ENCODE assay signal across 23 cellular contexts in the genomic region with DNA sequence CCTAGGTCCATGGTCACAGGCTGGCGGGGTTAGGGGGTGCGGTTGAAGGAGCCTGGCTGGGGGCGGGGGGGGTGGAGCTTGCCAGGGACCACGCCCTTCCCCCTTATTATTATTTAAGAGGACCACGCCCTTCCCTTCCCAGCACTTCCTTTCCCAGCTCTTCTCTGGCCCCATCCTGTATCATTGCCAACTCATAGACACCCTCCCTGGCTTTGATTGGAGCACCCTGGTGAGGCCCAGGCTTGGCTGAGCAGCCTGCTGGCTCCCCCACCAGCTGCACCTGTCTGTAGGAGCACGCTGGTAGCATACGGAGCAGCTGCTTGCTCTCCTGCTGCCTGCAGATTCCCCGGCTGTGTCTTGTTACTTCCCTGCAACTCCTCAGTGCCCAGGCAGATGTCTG.
DNase-seq lines count a peak whose midpoint lies in the region; ATAC-seq, FAIRE-seq and TF ChIP-seq lines count a peak whose summit lies in the region.
"Had no signal": no experiment of that assay in that cellular context is flagged by ENCODE, and none has a peak within 500 bp of the region (broad histone marks: within the 10 kb centered on the region; RNA-seq: fewer than 3 reads in every experiment).

No MANE protein-coding gene starts in this region.

- WGBS in esophagus muscularis mucosa, result 67% methylated on average over 7 of the region's 8 CpGs
- 47 to 65% methylated on average over 7 to 8 of the region's 8 CpGs for WGBS in lower leg skin, 2 donors

- no peak for TF ChIP-seq EP300 in esophagus muscularis mucosa (IDR thresholded peaks at IDR 0.05)

- H3K9ac ChIP-seq in kidney (ENCODE audit: low read length in 2 of 2), result no peak overlapping the region

- TF ChIP-seq POLR2A in esophagus muscularis mucosa (IDR thresholded peaks at IDR 0.05; ENCODE audit: low read depth) (no peak), lower leg skin (IDR thresholded peaks at IDR 0.05) (no peak)

- no peaks in the 10 kb centered on the region for H3K4me1 ChIP-seq in esophagus muscularis mucosa
- no peaks in the 10 kb centered on the region for H3K4me1 ChIP-seq in kidney (ENCODE audit: control insufficient read depth in 1 of 2, insufficient read depth in 1 of 2, low read depth in 1 of 2, low read length in 2 of 2)
- H3K4me1 ChIP-seq: gastrocnemius medialis, SJSA1 had no signal

- DNase-seq in Daoy (ENCODE audit: low read depth), result peak; percentile 34
- DNase-seq in NCI-H1694 (lab: John Stamatoyannopoulos, UW), result peak; percentile 74
- DNase-seq in NCI-H510A treated with DMSO at 0.1 percent for 48 hours (lab: John Stamatoyannopoulos, UW), result peak; percentile 22
- DNase-seq in esophagus muscularis mucosa (ENCODE audit: extremely low spot score), result peak; percentile 26
- no peak for DNase-seq in kidney
- DNase-seq in substantia nigra (lab: John Stamatoyannopoulos, UW), result no peak
- no peak for DNase-seq in lower leg skin (ENCODE audit: low spot score in 2 of 2)
- DNase-seq: activated CD4-positive, alpha-beta T cell treated with anti-CD3 and anti-CD28 coated beads, Interleukin-2, amount 50 U/mL, for 48 hours; activated gamma-delta T cell treated with Interleukin-2 at 50 U/mL for 16 hours; amniotic stem cell; gastrocnemius medialis; NCI-H226; nephron progenitor cell; PC-3; stimulated activated CD4-positive, alpha-beta T cell treated with anti-CD3 and anti-CD28 coated beads, Interleukin-4, amount 100 ng/mL, for 1 hour; stimulated activated naive CD8-positive, alpha-beta T cell treated with anti-CD3 and anti-CD28 coated beads, Interleukin-15, amount 100 ng/mL, for 72 hours; T-helper 2 cell; WERI-Rb-1 had no signal

- no peaks in the 10 kb centered on the region for H3K36me3 ChIP-seq in esophagus muscularis mucosa
- H3K36me3 ChIP-seq in kidney (ENCODE audit: control insufficient read depth in 1 of 2, insufficient read depth in 2 of 2, low read length in 2 of 2), result no peaks in the 10 kb centered on the region
- H3K36me3 ChIP-seq: gastrocnemius medialis, SJSA1, WERI-Rb-1 had no signal

- H3K4me3 ChIP-seq in esophagus muscularis mucosa (no peak overlapping the region), kidney (ENCODE audit: low read length in 2 of 2) (no peak overlapping the region), lower leg skin (ENCODE audit: low read depth, poor library complexity, severe bottlenecking) (no peak overlapping the region)
- H3K4me3 ChIP-seq: gastrocnemius medialis, SJSA1, skin epidermis had no signal

- H3K27ac ChIP-seq in esophagus muscularis mucosa (replicated peaks in 1 of 4) (no peak overlapping the region), kidney (ENCODE audit: low read depth in 2 of 2, low read length in 2 of 2) (no peak overlapping the region), substantia nigra (ENCODE audit: low read depth, low read length, poor library complexity, severe bottlenecking) (no peak overlapping the region)
- H3K27ac ChIP-seq: gastrocnemius medialis, SJSA1, skin epidermis, WERI-Rb-1 had no signal

- FAIRE-seq in kidney (lab: Jason Lieb, UNC), result no peak
- FAIRE-seq: H54, HepG2 had no signal

- TF ChIP-seq CTCF in esophagus muscularis mucosa (IDR thresholded peaks at IDR 0.05) (no peak), kidney (IDR thresholded peaks at IDR 0.05; ENCODE audit: borderline replicate concordance, extremely low read depth, insufficient read depth) (no peak), lower leg skin (IDR thresholded peaks at IDR 0.05) (no peak)

- H3K27me3 ChIP-seq in esophagus muscularis mucosa, result peaks cover 0 to 81% (median 0%) of the 10 kb centered on the region in 4 donors
- H3K27me3 ChIP-seq: SJSA1 had no signal

- intact Hi-C loops in esophagus muscularis mucosa (cut with DNase I), result no loop called here
- intact Hi-C loops in kidney (cut with DNase I), result no loop called here
- intact Hi-C loops in lower leg skin (cut with DNase I; ENCODE audit: low total_unique reads), result no loop called here

- no peak for ATAC-seq in HG03571 (IDR thresholded peaks at IDR 0.05; ENCODE audit: unreplicated experiment)
- ATAC-seq: gastrocnemius medialis; PC-3; stimulated activated naive CD8-positive, alpha-beta T cell treated with anti-CD3 and anti-CD28 coated beads, Interleukin-15, amount 100 ng/mL, for 72 hours had no signal

- no peaks in the 10 kb centered on the region for H3K9me3 ChIP-seq in esophagus muscularis mucosa
- H3K9me3 ChIP-seq in kidney (ENCODE audit: control insufficient read depth in 1 of 2, low read length in 2 of 2), result no peaks in the 10 kb centered on the region
- H3K9me3 ChIP-seq: gastrocnemius medialis, SJSA1 had no signal

Comparison
In these comparisons a context has a peak if more than half of its experiments do, and no peak if none do; other contexts are left out.
1. DNase-seq: peak in Daoy (single experiment), NCI-H1694 (single experiment), NCI-H510A treated with DMSO at 0.1 percent for 48 hours (single experiment) and esophagus muscularis mucosa (single experiment); none in kidney (single experiment), substantia nigra (0 of 49) and lower leg skin (0 of 2).